1 cellular context compared by ENCODE assay signal in the genomic region with DNA sequence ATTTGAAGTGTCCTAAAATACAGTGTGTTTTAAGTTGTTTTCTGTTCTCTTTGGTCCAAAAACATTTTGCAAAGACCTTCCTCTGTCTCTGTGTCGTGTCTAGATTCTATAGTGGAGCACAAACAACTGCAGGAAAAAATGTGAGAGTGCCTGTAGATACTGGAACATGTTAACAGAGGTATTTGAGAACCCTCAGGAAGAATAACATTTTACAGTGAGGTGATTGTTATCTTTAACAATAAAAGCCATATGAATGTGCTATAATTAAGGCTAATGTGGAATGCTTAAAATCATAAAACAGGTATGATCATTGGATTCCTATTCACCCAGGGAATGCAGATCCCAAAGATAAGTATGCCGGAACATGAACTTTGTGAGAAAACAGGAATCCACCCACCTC.
TF ChIP-seq lines count a peak whose summit lies in the region.

No MANE protein-coding gene starts in this region.

TF ChIP-seq in SK-N-SH, 30 proteins besides CTCF, POLR2A, EP300 and RAD21 (continued from another document):
- TF ChIP-seq, protein P1, sequence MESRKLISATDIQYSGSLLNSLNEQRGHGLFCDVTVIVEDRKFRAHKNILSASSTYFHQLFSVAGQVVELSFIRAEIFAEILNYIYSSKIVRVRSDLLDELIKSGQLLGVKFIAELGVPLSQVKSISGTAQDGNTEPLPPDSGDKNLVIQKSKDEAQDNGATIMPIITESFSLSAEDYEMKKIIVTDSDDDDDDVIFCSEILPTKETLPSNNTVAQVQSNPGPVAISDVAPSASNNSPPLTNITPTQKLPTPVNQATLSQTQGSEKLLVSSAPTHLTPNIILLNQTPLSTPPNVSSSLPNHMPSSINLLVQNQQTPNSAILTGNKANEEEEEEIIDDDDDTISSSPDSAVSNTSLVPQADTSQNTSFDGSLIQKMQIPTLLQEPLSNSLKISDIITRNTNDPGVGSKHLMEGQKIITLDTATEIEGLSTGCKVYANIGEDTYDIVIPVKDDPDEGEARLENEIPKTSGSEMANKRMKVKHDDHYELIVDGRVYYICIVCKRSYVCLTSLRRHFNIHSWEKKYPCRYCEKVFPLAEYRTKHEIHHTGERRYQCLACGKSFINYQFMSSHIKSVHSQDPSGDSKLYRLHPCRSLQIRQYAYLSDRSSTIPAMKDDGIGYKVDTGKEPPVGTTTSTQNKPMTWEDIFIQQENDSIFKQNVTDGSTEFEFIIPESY (IDR thresholded peaks at IDR 0.05; ENCODE audit: borderline replicate concordance, low read depth) = no peak
- TF ChIP-seq POLR2AphosphoS5 (IDR thresholded peaks at IDR 0.05; ENCODE audit: low read depth, low read length) = 0 out of 2 replicates have a peak, but pooled peaks have one; percentile 17
- 0 out of 2 replicates have a peak, but pooled peaks have one; percentile 18 for TF ChIP-seq RXRA (IDR thresholded peaks at IDR 0.05; ENCODE audit: borderline replicate concordance, low read depth)
- no peak for TF ChIP-seq MXI1 (IDR thresholded peaks at IDR 0.05; ENCODE audit: low read depth, low read length)
- no peak; the same call in 1 of the 2 replicates for TF ChIP-seq RCOR1 (IDR thresholded peaks at IDR 0.05; ENCODE audit: low read length)
- TF ChIP-seq FOSL2 (IDR thresholded peaks at IDR 0.05; ENCODE audit: borderline replicate concordance, low read depth) = peak; percentile 22; the same call in 1 of the 2 replicates
- TF ChIP-seq, protein P2, sequence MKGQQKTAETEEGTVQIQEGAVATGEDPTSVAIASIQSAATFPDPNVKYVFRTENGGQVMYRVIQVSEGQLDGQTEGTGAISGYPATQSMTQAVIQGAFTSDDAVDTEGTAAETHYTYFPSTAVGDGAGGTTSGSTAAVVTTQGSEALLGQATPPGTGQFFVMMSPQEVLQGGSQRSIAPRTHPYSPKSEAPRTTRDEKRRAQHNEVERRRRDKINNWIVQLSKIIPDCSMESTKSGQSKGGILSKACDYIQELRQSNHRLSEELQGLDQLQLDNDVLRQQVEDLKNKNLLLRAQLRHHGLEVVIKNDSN (IDR thresholded peaks at IDR 0.05; ENCODE audit: borderline replicate concordance, low read depth) = no peak
- 0 out of 2 replicates have a peak, but pooled peaks have one; percentile 4 for TF ChIP-seq NFIC (IDR thresholded peaks at IDR 0.05; ENCODE audit: borderline replicate concordance)
- TF ChIP-seq, protein P3, sequence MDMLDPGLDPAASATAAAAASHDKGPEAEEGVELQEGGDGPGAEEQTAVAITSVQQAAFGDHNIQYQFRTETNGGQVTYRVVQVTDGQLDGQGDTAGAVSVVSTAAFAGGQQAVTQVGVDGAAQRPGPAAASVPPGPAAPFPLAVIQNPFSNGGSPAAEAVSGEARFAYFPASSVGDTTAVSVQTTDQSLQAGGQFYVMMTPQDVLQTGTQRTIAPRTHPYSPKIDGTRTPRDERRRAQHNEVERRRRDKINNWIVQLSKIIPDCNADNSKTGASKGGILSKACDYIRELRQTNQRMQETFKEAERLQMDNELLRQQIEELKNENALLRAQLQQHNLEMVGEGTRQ (IDR thresholded peaks at IDR 0.05; ENCODE audit: borderline replicate concordance, low read depth, low read length) = no peak
- TF ChIP-seq TEAD4 (IDR thresholded peaks at IDR 0.05; ENCODE audit: borderline replicate concordance, insufficient read depth) = peak; percentile 56; the same call in 1 of the 2 replicates
